Comparison of ENCODE assay signal across 18 cellular contexts in genomic region chr3:65938147-65938546, GRCh38.
DNase-seq lines count a peak whose midpoint lies in the region; ATAC-seq, FAIRE-seq and TF ChIP-seq lines count a peak whose summit lies in the region.
"Had no signal": no experiment of that assay in that cellular context is flagged by ENCODE, and none has a peak within 500 bp of the region (broad histone marks: within the 10 kb centered on the region; RNA-seq: fewer than 3 reads in every experiment).

No MANE protein-coding gene starts in this region.

- DNase-seq in WTC11 (ENCODE audit: low spot score) (no peak), psoas muscle (no peak), urothelium cell line (ENCODE audit: low spot score) (no peak), AML-193 (lab: John Stamatoyannopoulos, UW) (no peak), NCI-H226 (no peak)
- DNase-seq: DMS79, NCI-H1417 treated with DMSO at 0.1 percent for 48 hours, NCI-H187 treated with DMSO at 0.1 percent for 48 hours, NCI-H345, NCI-H524 treated with DMSO at 0.1 percent for 48 hours had no signal

- no peak for ATAC-seq in WTC11
- no peak for ATAC-seq in psoas muscle
- no peak for ATAC-seq in HG02571 (IDR thresholded peaks at IDR 0.05; ENCODE audit: unreplicated experiment)
- ATAC-seq: A549, Panc1 had no signal

- no peaks in the 10 kb centered on the region for H3K36me3 ChIP-seq in psoas muscle (ENCODE audit: insufficient read depth in 1 of 2, low read depth in 1 of 2)

- FAIRE-seq in A204.1 (lab: Jason Lieb, UNC) (peak; percentile 90), G401.6 (lab: Jason Lieb, UNC) (peak; percentile 90), urothelium cell line (lab: Jason Lieb, UNC) (no peak)
- FAIRE-seq: A549, H1 had no signal

- H3K27me3 Mint-ChIP-seq in WTC11 (ENCODE audit: low read depth) = no peaks in the 10 kb centered on the region

- CTCF ChIA-PET in WTC11 (lab: Charles Lee) = interaction anchor here (1.4 kb wide), 1 partner anchor 8 kb away, joined by 4 read pairs; no protein-coding TSS in a partner anchor

- peaks cover 4% of the 10 kb centered on the region for H3K36me3 Mint-ChIP-seq in WTC11
- H3K36me3 Mint-ChIP-seq: CD14-positive monocyte had no signal

- peak overlapping the region; percentile 10 for H3K27ac ChIP-seq in psoas muscle
- H3K27ac ChIP-seq: A549, KMS-11 had no signal

- peaks cover 5% of the 10 kb centered on the region for H3K9me3 Mint-ChIP-seq in WTC11

- H3K4me1 ChIP-seq in psoas muscle = peaks cover 12% of the 10 kb centered on the region
- H3K4me1 ChIP-seq: A549 had no signal

- POLR2A ChIA-PET in WTC11 (lab: Charles Lee) = no interaction called here

- H3K4me1 Mint-ChIP-seq in WTC11 = peaks cover 48% of the 10 kb centered on the region
- H3K4me1 Mint-ChIP-seq: CD14-positive monocyte had no signal

- TF ChIP-seq CTCF in WTC11 (IDR thresholded peaks at IDR 0.05) (no peak), psoas muscle (IDR thresholded peaks at IDR 0.05) (no peak)

- H3K4me3 ChIP-seq in psoas muscle = no peak overlapping the region
- H3K4me3 ChIP-seq: A549 had no signal

- no peak overlapping the region for H3K4me3 Mint-ChIP-seq in WTC11
- H3K4me3 Mint-ChIP-seq: CD14-positive monocyte had no signal

- WGBS in psoas muscle, 3 donors = 82 to 89% (median 83%) methylated on average over 1 of the region's 1 CpG

- intact Hi-C loops in psoas muscle (cut with DNase I) = no loop called here

- H3K27ac Mint-ChIP-seq in WTC11 = no peak overlapping the region
- H3K27ac Mint-ChIP-seq: CD14-positive monocyte had no signal

- H3K9me3 ChIP-seq in psoas muscle = no peaks in the 10 kb centered on the region
- H3K9me3 ChIP-seq: A549 had no signal

- no peaks in the 10 kb centered on the region for H3K27me3 ChIP-seq in psoas muscle (ENCODE audit: insufficient read depth in 3 of 3, low read length in 2 of 3)

TF ChIP-seq in WTC11, 78 proteins besides CTCF, POLR2A, EP300 and RAD21:
- TF ChIP-seq, protein P1, sequence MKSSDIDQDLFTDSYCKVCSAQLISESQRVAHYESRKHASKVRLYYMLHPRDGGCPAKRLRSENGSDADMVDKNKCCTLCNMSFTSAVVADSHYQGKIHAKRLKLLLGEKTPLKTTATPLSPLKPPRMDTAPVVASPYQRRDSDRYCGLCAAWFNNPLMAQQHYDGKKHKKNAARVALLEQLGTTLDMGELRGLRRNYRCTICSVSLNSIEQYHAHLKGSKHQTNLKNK (CRISPR knock-in tag; IDR thresholded peaks at IDR 0.05) = no peak
- TF ChIP-seq HMGA2 (CRISPR knock-in tag; IDR thresholded peaks at IDR 0.05) (peak; percentile 98), KAT7 (CRISPR knock-in tag; IDR thresholded peaks at IDR 0.05; ENCODE audit: borderline replicate concordance) (no peak), ZNF423 (CRISPR knock-in tag; IDR thresholded peaks at IDR 0.05) (no peak)
TF ChIP-seq in WTC11: peak in this region for 1.
